ENCODE assay signal across 14 cellular contexts in genomic region chr17:10286324-10286723, GRCh38.
DNase-seq lines count a peak whose midpoint lies in the region; ATAC-seq, FAIRE-seq and TF ChIP-seq lines count a peak whose summit lies in the region.
"Had no signal": no experiment of that assay in that cellular context is flagged by ENCODE, and none has a peak within 500 bp of the region (broad histone marks: within the 10 kb centered on the region; RNA-seq: fewer than 3 reads in every experiment).

No MANE protein-coding gene starts in this region.

- no peak for ATAC-seq in stimulated activated effector memory CD8-positive, alpha-beta T cell treated with anti-CD3 and anti-CD28 coated beads, Interleukin-12 subunit alpha, Interleukin-12 subunit beta, amount 100 ng/mL, for 72 hours

- no peak for TF ChIP-seq POLR2A in H1 (IDR thresholded peaks at IDR 0.05; ENCODE audit: control extremely low read depth in 1 of 2, low read depth in 2 of 2, low read length in 2 of 2)

- H4K20me1 ChIP-seq in H1 (replicated peaks in 1 of 2; ENCODE audit: control insufficient read depth in 1 of 2, insufficient read depth in 2 of 2, low read length in 2 of 2) = no peaks in the 10 kb centered on the region

- no peak for TF ChIP-seq EP300 in H1 (IDR thresholded peaks at IDR 0.05; ENCODE audit: borderline replicate concordance in 1 of 2, low read depth in 2 of 2, low read length in 2 of 2)

- no peaks in the 10 kb centered on the region for H3K36me3 Mint-ChIP-seq in stimulated activated effector memory CD8-positive, alpha-beta T cell treated with anti-CD3 and anti-CD28 coated beads, Interleukin-12 subunit alpha, Interleukin-12 subunit beta, amount 100 ng/mL, for 72 hours
- H3K36me3 Mint-ChIP-seq: CD14-positive monocyte had no signal

- H3K4ac ChIP-seq in H1 (replicated peaks; ENCODE audit: insufficient read length, low read depth, low read length) (no peak overlapping the region), mesendoderm (ENCODE audit: low read depth, low read length) (no peak overlapping the region)

- H2AK5ac ChIP-seq in H1 (ENCODE audit: low read depth, low read length) (no peak overlapping the region), mesendoderm (ENCODE audit: low read length) (no peak overlapping the region)

- H3K9me3 ChIP-seq in H1 (ENCODE audit: insufficient read depth in 2 of 2, low read depth in 1 of 2, low read length in 1 of 2) = no peaks in the 10 kb centered on the region
- H3K9me3 ChIP-seq in tibial artery = no peaks in the 10 kb centered on the region

- no peak overlapping the region for H2BK20ac ChIP-seq in H1 (ENCODE audit: low read length)

- no peak overlapping the region for H4K8ac ChIP-seq in H1 (ENCODE audit: extremely low read depth, insufficient read depth, low read length)
- H4K8ac ChIP-seq in mesendoderm (ENCODE audit: low read depth, low read length) = no peak overlapping the region

- CTCF ChIA-PET in H1 (lab: Charles Lee; ENCODE audit: partially characterized antibody) = interaction anchor here (0.6 to 1.2 kb wide), 9 partner anchors 10 to 381 kb away, joined by 3 to 4 read pairs (median 3); partner anchors contain the start of gene RCVRN

- DNase-seq in Daoy (ENCODE audit: low read depth) = peak; percentile 53
- DNase-seq in HT1080 (ENCODE audit: low read depth) = peak; percentile 21
- no peak for DNase-seq in H1 (ENCODE audit: low read depth in 1 of 2, low spot score in 2 of 2)
- DNase-seq in mesendoderm = peak; percentile 45
- no peak for DNase-seq in tibial artery
- no peak for DNase-seq in NCI-H1417 treated with DMSO at 0.1 percent for 48 hours (lab: John Stamatoyannopoulos, UW)
- DNase-seq in stimulated activated effector memory CD8-positive, alpha-beta T cell treated with anti-CD3 and anti-CD28 coated beads, Interleukin-12 subunit alpha, Interleukin-12 subunit beta, amount 100 ng/mL, for 72 hours (ENCODE audit: low spot score in 2 of 2) = no peak
- DNase-seq: AML-193, H9, NCI-H1105 treated with DMSO at 0.1 percent for 48 hours, NCI-H187, NCI-H526 treated with DMSO at 0.1 percent for 48 hours had no signal

- no peaks in the 10 kb centered on the region for H3K79me2 ChIP-seq in H1 (ENCODE audit: control insufficient read depth in 1 of 2, insufficient read depth in 2 of 2, low read length in 2 of 2)
- H3K79me2 ChIP-seq in mesendoderm (ENCODE audit: control insufficient read depth, insufficient read depth, low read length) = no peaks in the 10 kb centered on the region

- H3K18ac ChIP-seq in H1 (ENCODE audit: extremely low read depth, low read length) (no peak overlapping the region), mesendoderm (ENCODE audit: low read length) (no peak overlapping the region)

- H3K27ac Mint-ChIP-seq in stimulated activated effector memory CD8-positive, alpha-beta T cell treated with anti-CD3 and anti-CD28 coated beads, Interleukin-12 subunit alpha, Interleukin-12 subunit beta, amount 100 ng/mL, for 72 hours = no peak overlapping the region
- H3K27ac Mint-ChIP-seq: CD14-positive monocyte, H9 had no signal

- no peak overlapping the region for H3K4me2 ChIP-seq in H1 (ENCODE audit: insufficient read depth in 1 of 2, low read depth in 2 of 2, low read length in 2 of 2)
- H3K4me2 ChIP-seq in mesendoderm (ENCODE audit: low read length) = no peak overlapping the region

- H3K4me3 ChIP-seq in H1 (ENCODE audit: extremely low read depth in 1 of 4, insufficient read depth in 2 of 4, low read depth in 3 of 4, low read length in 4 of 4) (no peak overlapping the region), mesendoderm (ENCODE audit: low read length) (no peak overlapping the region), tibial artery (no peak overlapping the region)

- FAIRE-seq in H1 (lab: Jason Lieb, UNC) = no peak
- FAIRE-seq: GM12892 had no signal

- H2BK12ac ChIP-seq in H1 (ENCODE audit: low read depth, low read length) = no peak overlapping the region

- H3K23ac ChIP-seq in H1 (ENCODE audit: insufficient read length) = no peak overlapping the region
- H3K23ac ChIP-seq in mesendoderm (ENCODE audit: low read length) = no peak overlapping the region

- H2BK15ac ChIP-seq in H1 (ENCODE audit: low read length) = no peak overlapping the region
- H2BK15ac ChIP-seq in mesendoderm (replicated peaks; ENCODE audit: low read depth) = no peak overlapping the region

- H3K14ac ChIP-seq in H1 (ENCODE audit: insufficient read length) = no peak overlapping the region

- H3K56ac ChIP-seq in H1 (replicated peaks; ENCODE audit: insufficient read length, low read depth, low read length) = no peak overlapping the region
- no peak overlapping the region for H3K56ac ChIP-seq in mesendoderm (ENCODE audit: low read length)

- H2BK5ac ChIP-seq in H1 (ENCODE audit: low read depth, low read length) (no peak overlapping the region), mesendoderm (ENCODE audit: low read length) (no peak overlapping the region)

- H2AFZ ChIP-seq in H1 (ENCODE audit: low read length) = no peak overlapping the region

- H3K4me3 Mint-ChIP-seq in stimulated activated effector memory CD8-positive, alpha-beta T cell treated with anti-CD3 and anti-CD28 coated beads, Interleukin-12 subunit alpha, Interleukin-12 subunit beta, amount 100 ng/mL, for 72 hours = no peak overlapping the region
- H3K4me3 Mint-ChIP-seq: CD14-positive monocyte, H9 had no signal

- 58% methylated on average over 1 of the region's 1 CpG; no CpG with 5 or more reads in 1 of the 2 experiments for WGBS in H1 (ENCODE audit: extremely low coverage in 1 of 2, insufficient coverage in 1 of 2, insufficient read length in 1 of 2, insufficient replicate concordance in 2 of 2, low coverage in 1 of 2, low lambda C conversion rate in 2 of 2, missing lambda C conversion rate in 1 of 2), 2 experiments
- WGBS in mesendoderm (ENCODE audit: extremely low coverage, insufficient coverage, low lambda C conversion rate) = no CpG with 5 or more reads among the region's 1 CpG

- H3K9me3 Mint-ChIP-seq in stimulated activated effector memory CD8-positive, alpha-beta T cell treated with anti-CD3 and anti-CD28 coated beads, Interleukin-12 subunit alpha, Interleukin-12 subunit beta, amount 100 ng/mL, for 72 hours = no peaks in the 10 kb centered on the region
- H3K9me3 Mint-ChIP-seq: CD14-positive monocyte, H9 had no signal

- no peak overlapping the region for H4K91ac ChIP-seq in H1 (replicated peaks; ENCODE audit: insufficient read length, low read length)

- no peaks in the 10 kb centered on the region for H3K79me1 ChIP-seq in H1 (ENCODE audit: low read depth, low read length)
- no peaks in the 10 kb centered on the region for H3K79me1 ChIP-seq in mesendoderm (ENCODE audit: low read length)

- peak in 1 of 2 experiments; percentile 10; a peak in 2 of 4 replicates for TF ChIP-seq RAD21 in H1 (IDR thresholded peaks at IDR 0.05 in 1 of 2, conservative IDR thresholded peaks at IDR 0.05 in 1 of 2; ENCODE audit: low read depth in 2 of 2, low read length in 2 of 2)

- POLR2A ChIA-PET in H1 (lab: Charles Lee; ENCODE audit: partially characterized antibody) = no interaction called here

- no peaks in the 10 kb centered on the region for H3K4me1 Mint-ChIP-seq in stimulated activated effector memory CD8-positive, alpha-beta T cell treated with anti-CD3 and anti-CD28 coated beads, Interleukin-12 subunit alpha, Interleukin-12 subunit beta, amount 100 ng/mL, for 72 hours
- H3K4me1 Mint-ChIP-seq: CD14-positive monocyte had no signal

- H3K27ac ChIP-seq in H1 (ENCODE audit: low read depth, low read length) (no peak overlapping the region), mesendoderm (ENCODE audit: low read depth, low read length) (no peak overlapping the region), tibial artery (no peak overlapping the region)

- H4K5ac ChIP-seq in H1 (ENCODE audit: insufficient read length, low read depth, low read length) (no peak overlapping the region), mesendoderm (ENCODE audit: low read length) (no peak overlapping the region)

- H3K9ac ChIP-seq in H1 (replicated peaks in 1 of 4; ENCODE audit: extremely low read depth in 1 of 4, low read depth in 3 of 4, low read length in 3 of 4) (no peak overlapping the region), mesendoderm (ENCODE audit: low read length) (no peak overlapping the region)

- no peaks in the 10 kb centered on the region for H3K23me2 ChIP-seq in H1 (ENCODE audit: low read depth, low read length)

- intact Hi-C loops in tibial artery (cut with DNase I; ENCODE audit: low total_unique reads) = no loop called here

- no peaks in the 10 kb centered on the region for H3K27me3 ChIP-seq in H1 (replicated peaks in 1 of 4; ENCODE audit: control insufficient read depth in 3 of 4, extremely low read depth in 1 of 4, insufficient read depth in 3 of 4, low read length in 3 of 4)
- no peaks in the 10 kb centered on the region for H3K27me3 ChIP-seq in mesendoderm (ENCODE audit: insufficient read depth, low read length, poor library complexity)
- H3K27me3 ChIP-seq in tibial artery = peaks cover 0 to 5% of the 10 kb centered on the region in 2 donors

- H3K4me1 ChIP-seq in H1 (replicated peaks in 1 of 4; ENCODE audit: control insufficient read depth in 3 of 4, insufficient read depth in 4 of 4, low read length in 3 of 4) (no peaks in the 10 kb centered on the region), mesendoderm (ENCODE audit: control insufficient read depth, low read depth, low read length) (no peaks in the 10 kb centered on the region), tibial artery (no peaks in the 10 kb centered on the region)

- H3K36me3 ChIP-seq in H1 (ENCODE audit: control insufficient read depth in 2 of 4, insufficient read depth in 4 of 4, low read length in 3 of 4) (no peaks in the 10 kb centered on the region), mesendoderm (ENCODE audit: control insufficient read depth, insufficient read depth, low read length) (no peaks in the 10 kb centered on the region), tibial artery (no peaks in the 10 kb centered on the region)

- TF ChIP-seq CTCF in H1 (IDR thresholded peaks at IDR 0.05; ENCODE audit: control extremely low read depth in 1 of 3, insufficient read depth in 1 of 3, low read depth in 1 of 3, low read length in 3 of 3) (no peak), tibial artery (IDR thresholded peaks at IDR 0.05) (no peak)

- H2BK120ac ChIP-seq in H1 (replicated peaks; ENCODE audit: low read depth, low read length) (no peak overlapping the region), mesendoderm (ENCODE audit: low read depth, low read length) (no peak overlapping the region)

TF ChIP-seq in H1, 55 proteins besides CTCF, POLR2A, EP300 and RAD21:
- TF ChIP-seq FOSL1 (IDR thresholded peaks at IDR 0.05; ENCODE audit: insufficient read depth, low read depth, low read length) (no peak), GTF2F1 (IDR thresholded peaks at IDR 0.05; ENCODE audit: borderline replicate concordance, low read depth, low read length) (no peak), TEAD4 (IDR thresholded peaks at IDR 0.05; ENCODE audit: low read depth, low read length) (peak; percentile 73; the same call in 1 of the 2 replicates), TBP (IDR thresholded peaks at IDR 0.05; ENCODE audit: low read depth, low read length) (no peak), SAP30 (IDR thresholded peaks at IDR 0.05; ENCODE audit: insufficient read depth, insufficient replicate concordance, low read length) (no peak), CHD2 (IDR thresholded peaks at IDR 0.05; ENCODE audit: low read length) (no peak), BRCA1 (IDR thresholded peaks at IDR 0.05; ENCODE audit: low read depth, low read length) (no peak), EZH2 (IDR thresholded peaks at IDR 0.05; ENCODE audit: low read depth, low read length, severe bottlenecking) (no peak)

Comparison
In these comparisons a context has a peak if more than half of its experiments do, and no peak if none do; other contexts are left out.
1. DNase-seq: peak in Daoy (single experiment), HT1080 (single experiment) and mesendoderm (single experiment); none in H1 (0 of 2), tibial artery (0 of 2), NCI-H1417 treated with DMSO at 0.1 percent for 48 hours (single experiment) and stimulated activated effector memory CD8-positive, alpha-beta T cell treated with anti-CD3 and anti-CD28 coated beads, Interleukin-12 subunit alpha, Interleukin-12 subunit beta, amount 100 ng/mL, for 72 hours (0 of 2).